Comparison of ENCODE assay signal across 8 cellular contexts in genomic region chr11:451738-452137, GRCh38. TPM values are rescaled to one million over a fixed set of nuclear protein-coding genes. Genes with fewer than 3 reads are reported as not detected.
DNase-seq lines count a peak whose midpoint lies in the region; TF ChIP-seq lines count a peak whose summit lies in the region.

No MANE protein-coding gene starts in this region.

- no peak for TF ChIP-seq CTCF in osteocyte (IDR thresholded peaks at IDR 0.05)

- H3K4me3 Mint-ChIP-seq in CD4-positive, alpha-beta memory T cell = peak overlapping the region in 4 of 8 donors; percentile 91 to 99 (median 96)
- peak overlapping the region; percentile 98 for H3K4me3 Mint-ChIP-seq in osteocyte (ENCODE audit: unreplicated experiment)

- POLR2A ChIA-PET in CD4-positive, alpha-beta memory T cell (lab: Charles Lee; ENCODE audit: partially characterized antibody) = interaction anchor here (1.2 to 19.6 kb wide), 7 partner anchors 13 to 201 kb away, joined by 6 to 539 read pairs (median 7); partner anchors contain the start of genes HRAS, LRRC56 and SIGIRR

- peaks cover 8% of the 10 kb centered on the region for H3K36me3 ChIP-seq in CD4-positive, alpha-beta memory T cell (ENCODE audit: insufficient read depth, low read length)
- H3K36me3 ChIP-seq in NT2/D1 (ENCODE audit: insufficient read depth, insufficient read length, low read length) = peaks cover 55% of the 10 kb centered on the region
- peaks cover 11% of the 10 kb centered on the region for H3K36me3 ChIP-seq in effector memory CD4-positive, alpha-beta T cell (ENCODE audit: control insufficient read depth, insufficient read depth, low read length)

- no peaks in the 10 kb centered on the region for H3K27me3 Mint-ChIP-seq in CD4-positive, alpha-beta memory T cell
- H3K27me3 Mint-ChIP-seq in osteocyte (ENCODE audit: unreplicated experiment) = no peaks in the 10 kb centered on the region

- DNase-seq in CD4-positive, alpha-beta memory T cell = peak in 1 of 5 donors; percentile 38
- DNase-seq in NT2/D1 (ENCODE audit: low read depth, low spot score) (no peak), osteocyte (ENCODE audit: extremely low spot score, unreplicated experiment) (no peak), medulla oblongata (ENCODE audit: extremely low spot score) (no peak), head of caudate nucleus (no peak), NCI-H510A treated with DMSO at 0.1 percent for 48 hours (lab: John Stamatoyannopoulos, UW) (no peak), posterior cingulate gyrus (no peak)
- DNase-seq in effector memory CD4-positive, alpha-beta T cell = no peak

- H3K9me3 ChIP-seq in CD4-positive, alpha-beta memory T cell (ENCODE audit: control insufficient read depth in 1 of 2, low read length in 2 of 2) = no peaks in the 10 kb centered on the region
- no peaks in the 10 kb centered on the region for H3K9me3 ChIP-seq in NT2/D1 (ENCODE audit: insufficient read depth, low read length)
- H3K9me3 ChIP-seq in effector memory CD4-positive, alpha-beta T cell (ENCODE audit: control insufficient read depth, low read length) = no peaks in the 10 kb centered on the region

- intact Hi-C loops in CD4-positive, alpha-beta memory T cell (cut with micrococcal nuclease) = loop anchor here (1.0 to 10.0 kb wide), 5 partner anchors 67 to 273 kb away; no protein-coding TSS in a partner anchor
- intact Hi-C loops in head of caudate nucleus (cut with DNase I) = no loop called here
- intact Hi-C loops in posterior cingulate gyrus (cut with DNase I) = no loop called here

- peak overlapping the region; percentile 98 for H3K9ac ChIP-seq in NT2/D1 (ENCODE audit: insufficient read length, low read depth)

- H3K4me1 ChIP-seq in CD4-positive, alpha-beta memory T cell (ENCODE audit: insufficient read depth, low read length) = peaks cover 43% of the 10 kb centered on the region
- peaks cover 38% of the 10 kb centered on the region for H3K4me1 ChIP-seq in NT2/D1 (ENCODE audit: insufficient read depth, insufficient read length)
- H3K4me1 ChIP-seq in effector memory CD4-positive, alpha-beta T cell (ENCODE audit: control insufficient read depth, insufficient read depth, low read length, poor library complexity, severe bottlenecking) = peaks cover 37% of the 10 kb centered on the region

- H3K36me3 Mint-ChIP-seq in CD4-positive, alpha-beta memory T cell = peaks cover 0 to 24% of the 10 kb centered on the region in 2 donors
- H3K36me3 Mint-ChIP-seq in osteocyte (ENCODE audit: unreplicated experiment) = peaks cover 9% of the 10 kb centered on the region

- peak overlapping the region; percentile 85 for H3K27ac ChIP-seq in CD4-positive, alpha-beta memory T cell (ENCODE audit: low read depth, low read length)
- peak overlapping the region; percentile 87 for H3K27ac ChIP-seq in effector memory CD4-positive, alpha-beta T cell (ENCODE audit: insufficient read depth, low read length, poor library complexity, severe bottlenecking)

- peaks cover 22 to 53% (median 36%) of the 10 kb centered on the region in 4 donors for H3K4me1 Mint-ChIP-seq in CD4-positive, alpha-beta memory T cell
- peaks cover 34% of the 10 kb centered on the region for H3K4me1 Mint-ChIP-seq in osteocyte (ENCODE audit: unreplicated experiment)

- H3K4me3 ChIP-seq in CD4-positive, alpha-beta memory T cell (ENCODE audit: low read length in 2 of 2) = no peak overlapping the region
- peak overlapping the region; percentile 98 for H3K4me3 ChIP-seq in NT2/D1 (ENCODE audit: insufficient read length, low read depth)
- no peak overlapping the region for H3K4me3 ChIP-seq in effector memory CD4-positive, alpha-beta T cell (ENCODE audit: insufficient read depth, low read depth, low read length, poor library complexity, severe bottlenecking)

- no peaks in the 10 kb centered on the region for H3K9me3 Mint-ChIP-seq in CD4-positive, alpha-beta memory T cell
- H3K9me3 Mint-ChIP-seq in osteocyte (ENCODE audit: unreplicated experiment) = no peaks in the 10 kb centered on the region

- H3K27ac Mint-ChIP-seq in CD4-positive, alpha-beta memory T cell = peak overlapping the region; percentile 81 to 99 (median 97)
- H3K27ac Mint-ChIP-seq in osteocyte (ENCODE audit: unreplicated experiment) = peak overlapping the region; percentile 77

- no peaks in the 10 kb centered on the region for H3K27me3 ChIP-seq in CD4-positive, alpha-beta memory T cell (ENCODE audit: insufficient read depth, low read length)
- H3K27me3 ChIP-seq in NT2/D1 (ENCODE audit: insufficient read depth, insufficient read length) = no peaks in the 10 kb centered on the region
- no peaks in the 10 kb centered on the region for H3K27me3 ChIP-seq in effector memory CD4-positive, alpha-beta T cell (replicated peaks; ENCODE audit: control insufficient read depth, insufficient read depth, low read length, poor library complexity, severe bottlenecking)

- CTCF ChIA-PET in CD4-positive, alpha-beta memory T cell (lab: Charles Lee; ENCODE audit: partially characterized antibody) = interaction anchor here (0.8 to 7.6 kb wide), 12 partner anchors 9 to 217 kb away, joined by 3 to 103 read pairs (median 4); partner anchors contain the start of genes IFITM2 and SIGIRR

RNA-seq across cellular contexts. Expression of gene PTDSS2, which starts 1.7 kb away (rescaled TPM):
- 10 to 100 TPM; 23.3 to 26.1 TPM for total RNA-seq in CD4-positive, alpha-beta memory T cell
- 1 to 10 TPM; 5.5 to 6.3 TPM for polyA plus RNA-seq in CD4-positive, alpha-beta memory T cell
- total RNA-seq in osteocyte = 55.3 and 56.1 TPM in 2 replicates

RNA-seq across cellular contexts. Expression of gene ANO9, which starts 9.9 kb away (rescaled TPM):
- 100 to 1,000 TPM; 120 to 123 TPM for total RNA-seq in CD4-positive, alpha-beta memory T cell
- polyA plus RNA-seq in CD4-positive, alpha-beta memory T cell = 10 to 100 TPM in 1 of 2 donors, 1 to 10 TPM in 1; 9.4 to 15.5 TPM
- not detected in 2 replicates for total RNA-seq in osteocyte

RNA-seq across cellular contexts. Expression of gene SIGIRR, which starts 36.9 kb away (rescaled TPM):
- 100 to 1,000 TPM; 437 to 440 TPM for total RNA-seq in CD4-positive, alpha-beta memory T cell
- polyA plus RNA-seq in CD4-positive, alpha-beta memory T cell = 100 to 1,000 TPM; 235 to 242 TPM
- 27.0 and 28.0 TPM in 2 replicates for total RNA-seq in osteocyte

RNA-seq across cellular contexts. Expression of gene RNH1, which starts 55.3 kb away (rescaled TPM):
- 100 to 1,000 TPM in 1 of 2 experiments, 10 to 100 TPM in 1; 98.4 to 105 TPM for total RNA-seq in CD4-positive, alpha-beta memory T cell
- 100 to 1,000 TPM; 164 to 187 TPM for polyA plus RNA-seq in CD4-positive, alpha-beta memory T cell
- 151 and 160 TPM in 2 replicates for total RNA-seq in osteocyte

RNA-seq across cellular contexts. Expression of gene PKP3, which starts 57.7 kb away (rescaled TPM):
- total RNA-seq in CD4-positive, alpha-beta memory T cell = not detected
- under 1 TPM in 1 of 2 donors, not detected in 1; 0.14 TPM for polyA plus RNA-seq in CD4-positive, alpha-beta memory T cell
- 0.40 and 0.50 TPM in 2 replicates for total RNA-seq in osteocyte

Comparison
In these comparisons a context has a peak if more than half of its experiments do, and no peak if none do; other contexts are left out.
1. RNA of gene ANO9, which starts 9.9 kb away (total RNA-seq): 120 to 123 TPM in CD4-positive, alpha-beta memory T cell; not detected in osteocyte; every median in the first group is over 100 times any median in the second.
2. RNA of gene SIGIRR, which starts 36.9 kb away (total RNA-seq): 437 to 440 TPM in CD4-positive, alpha-beta memory T cell; 27.0 to 28.0 TPM in osteocyte; every median in the first group is over 10 times any median in the second.